ENCODE assay signal across 1 cellular context in the genomic region with DNA sequence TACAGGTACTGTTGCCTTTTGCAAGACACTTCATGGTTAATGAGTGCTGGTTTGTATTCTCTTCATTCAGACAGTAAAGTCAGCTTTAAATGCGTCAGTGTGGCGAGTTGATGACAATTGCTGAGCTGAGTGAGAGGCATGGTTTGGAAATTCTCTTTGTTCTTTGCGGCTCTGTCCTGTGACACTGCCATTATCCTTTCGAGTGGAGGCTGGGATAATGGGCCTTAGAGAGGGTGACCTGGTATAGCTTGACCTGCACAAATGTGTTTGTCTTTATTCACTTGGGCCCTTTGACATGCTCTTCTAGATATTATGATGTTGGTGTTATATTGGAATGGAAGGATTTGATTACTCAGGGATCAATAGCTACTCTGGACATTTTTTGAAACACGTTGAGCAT.
TF ChIP-seq lines count a peak whose summit lies in the region.

No MANE protein-coding gene starts in this region.

TF ChIP-seq in neural cell, 6 proteins besides CTCF, POLR2A, EP300 and RAD21 (continued from another document):
- TF ChIP-seq MXI1 (conservative IDR thresholded peaks at IDR 0.05; ENCODE audit: poor library complexity, severe bottlenecking) = no peak
